In the genomic region with DNA sequence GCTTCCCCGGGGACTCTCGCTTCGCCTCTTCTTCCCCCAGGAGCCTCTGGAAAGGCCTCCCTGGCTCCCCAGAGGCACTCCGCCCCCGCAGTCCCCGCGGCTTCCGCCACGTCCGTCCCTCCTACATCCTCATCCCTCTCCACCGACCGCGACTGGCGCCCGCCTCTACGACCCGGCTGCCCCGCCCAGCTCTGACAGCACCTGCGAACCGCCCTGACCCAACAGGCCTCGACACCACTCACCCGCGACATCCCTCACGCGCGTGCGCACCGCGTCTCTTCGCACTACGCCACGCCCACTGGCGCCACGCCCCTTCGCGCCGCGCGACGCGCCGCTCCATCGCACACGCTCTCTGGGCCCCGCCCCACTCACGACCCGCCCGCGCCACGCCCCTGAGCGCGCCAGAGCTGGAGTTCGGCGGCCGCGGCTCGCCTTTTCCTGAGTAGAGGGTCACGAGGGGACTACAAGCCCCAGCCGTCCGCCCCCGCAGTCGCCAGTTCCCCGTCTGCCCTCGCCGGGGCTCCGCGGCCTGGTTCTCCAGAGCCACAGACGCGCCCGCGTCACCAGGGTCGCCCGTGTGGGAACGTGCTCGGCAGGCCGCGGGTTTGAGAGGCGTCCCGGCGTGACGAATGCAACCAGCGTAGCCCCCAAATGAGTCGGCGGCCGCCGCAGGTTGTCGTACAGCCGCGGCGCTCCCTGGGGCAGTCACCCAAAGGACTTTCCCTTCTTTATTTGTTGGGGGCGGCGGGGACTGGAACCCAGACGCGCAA, we compare ENCODE assay signal across 7 cellular contexts. TPM values are rescaled to one million over a fixed set of nuclear protein-coding genes. Genes with fewer than 3 reads are reported as not detected.
DNase-seq lines count a peak whose midpoint lies in the region; ATAC-seq, FAIRE-seq and TF ChIP-seq lines count a peak whose summit lies in the region.

No MANE protein-coding gene starts in this region.

- H3K27me3 ChIP-seq in astrocyte (ENCODE audit: insufficient read depth, low read length), result no peaks in the 10 kb centered on the region

- peak overlapping the region; percentile 79 for H3K4me3 ChIP-seq in astrocyte (ENCODE audit: insufficient read depth, low read depth, low read length)

- no peaks in the 10 kb centered on the region for H3K27me3 Mint-ChIP-seq in astrocyte (ENCODE audit: low read depth, unreplicated experiment)

- H3K79me2 ChIP-seq in astrocyte (ENCODE audit: insufficient read depth, low read length), result no peaks in the 10 kb centered on the region

- no peak for FAIRE-seq in astrocyte (lab: Jason Lieb, UNC)

- peak overlapping the region; percentile 98 for H2AFZ ChIP-seq in astrocyte (ENCODE audit: low read depth, low read length)

- no peaks in the 10 kb centered on the region for H3K9me3 Mint-ChIP-seq in astrocyte (ENCODE audit: unreplicated experiment)

- H3K36me3 Mint-ChIP-seq in astrocyte (ENCODE audit: low read depth, unreplicated experiment), result peaks cover 2% of the 10 kb centered on the region

- peak overlapping the region; percentile 93 for H3K9ac ChIP-seq in astrocyte (ENCODE audit: low read length)

- peak overlapping the region; percentile 85 for H3K4me2 ChIP-seq in astrocyte (ENCODE audit: low read length)

- DNase-seq in NCI-H2029 (lab: John Stamatoyannopoulos, UW) (peak; percentile 89), T-helper 22 cell (ENCODE audit: low read depth) (peak; percentile 95), astrocyte (ENCODE audit: low read depth) (peak; percentile 77), hepatic stellate cell (ENCODE audit: low spot score) (peak; percentile 92), retina (peak; percentile 99)

- no peaks in the 10 kb centered on the region for H3K9me3 ChIP-seq in astrocyte (ENCODE audit: insufficient read depth, low read depth, low read length)

- H3K27ac ChIP-seq in astrocyte (ENCODE audit: low read depth, low read length), result peak overlapping the region; percentile 89

- H3K4me3 Mint-ChIP-seq in astrocyte (ENCODE audit: unreplicated experiment), result peak overlapping the region; percentile 93

- no peak for TF ChIP-seq CTCF in astrocyte (IDR thresholded peaks at IDR 0.05; ENCODE audit: insufficient read depth, low read depth, low read length)

- ATAC-seq in GM18517 (IDR thresholded peaks at IDR 0.05; ENCODE audit: unreplicated experiment) (peak; percentile 81), HG03025 (IDR thresholded peaks at IDR 0.05; ENCODE audit: low FRiP score, unreplicated experiment) (peak; percentile 91)

- peaks cover 3% of the 10 kb centered on the region for H4K20me1 ChIP-seq in astrocyte (ENCODE audit: insufficient read depth, low read length)

- H3K36me3 ChIP-seq in astrocyte (ENCODE audit: insufficient read depth, low read length), result peaks cover 7% of the 10 kb centered on the region

- peaks cover 6% of the 10 kb centered on the region for H3K4me1 ChIP-seq in astrocyte (ENCODE audit: insufficient read depth, low read length)

- H3K4me1 Mint-ChIP-seq in astrocyte (ENCODE audit: low read depth, unreplicated experiment), result peaks cover 9% of the 10 kb centered on the region

- peak overlapping the region; percentile 95 for H3K27ac Mint-ChIP-seq in astrocyte (ENCODE audit: unreplicated experiment)

RNA-seq across cellular contexts. Expression of a gene that starts 56.2 kb away (rescaled TPM):
- total RNA-seq in astrocyte, result 16.1 and 16.4 TPM in 2 replicates

Comparison
In these comparisons a context has a peak if more than half of its experiments do, and no peak if none do; other contexts are left out.
1. Peak in every context shown above with its lines: DNase-seq, ATAC-seq, H3K4me3 ChIP-seq and H3K27ac ChIP-seq.